21 cellular contexts compared by ENCODE assay signal in the genomic region with DNA sequence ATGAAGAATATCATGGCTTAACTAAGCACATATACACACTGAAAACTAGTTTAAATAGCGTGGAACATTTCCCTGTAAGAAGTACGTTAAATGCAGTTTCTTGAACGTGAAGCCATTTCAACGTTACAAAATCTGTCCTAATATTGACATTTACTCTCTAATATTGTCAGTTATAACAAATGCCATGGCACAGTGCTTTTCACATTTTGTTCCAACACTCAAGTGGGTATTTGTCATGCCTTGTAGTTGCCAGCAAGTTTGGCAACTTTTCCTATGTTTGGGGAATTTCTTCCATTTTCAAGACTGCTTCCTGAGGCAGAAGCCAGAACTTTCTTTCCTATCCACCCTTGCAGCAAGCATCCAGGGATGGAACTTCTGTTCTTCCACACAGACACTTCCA.
DNase-seq lines count a peak whose midpoint lies in the region; ATAC-seq, FAIRE-seq and TF ChIP-seq lines count a peak whose summit lies in the region.
"Had no signal": no experiment of that assay in that cellular context is flagged by ENCODE, and none has a peak within 500 bp of the region (broad histone marks: within the 10 kb centered on the region; RNA-seq: fewer than 3 reads in every experiment).

No MANE protein-coding gene starts in this region.

- H3K36me3 Mint-ChIP-seq in stimulated activated naive B cell treated with anti-CD40 and anti-IgM and Interleukin-4, amounts not matched to agents 10 μg/mL and 1 μg/mL and 100 μg/mL, for 72 hours: peaks cover 9% of the 10 kb centered on the region in 2 donors

- no peaks in the 10 kb centered on the region for H3K36me3 ChIP-seq in BLaER1 treated with 17β-estradiol and CSF1 and Interleukin-3, amounts not matched to agents 10 nM and 100 nM
- H3K36me3 ChIP-seq in K562 (ENCODE audit: control insufficient read depth, insufficient read depth, low read length): no peaks in the 10 kb centered on the region
- H3K36me3 ChIP-seq in lower lobe of right lung: no peaks in the 10 kb centered on the region

- intact Hi-C loops in K562 (cut with micrococcal nuclease) (no loop called here), lower lobe of right lung (cut with DNase I) (no loop called here)

- no peak for TF ChIP-seq EP300 in K562 (IDR thresholded peaks at IDR 0.05; ENCODE audit: low read length)

- no peak overlapping the region for H3K4me3 Mint-ChIP-seq in stimulated activated naive B cell treated with anti-CD40 and anti-IgM and Interleukin-4, amounts not matched to agents 10 μg/mL and 1 μg/mL and 100 μg/mL, for 72 hours
- H3K4me3 Mint-ChIP-seq: B cell; CD4-positive, alpha-beta T cell; HFFc6 had no signal

- no peaks in the 10 kb centered on the region for H3K79me2 ChIP-seq in K562 (ENCODE audit: control insufficient read depth, insufficient read depth, low read length)

- in situ Hi-C loops in K562 (cut with MboI): no loop called here

- POLR2A ChIA-PET in K562 (lab: Yijun Ruan, JAX): no interaction called here

- H3K27ac Mint-ChIP-seq in stimulated activated naive B cell treated with anti-CD40 and anti-IgM and Interleukin-4, amounts not matched to agents 10 μg/mL and 1 μg/mL and 100 μg/mL, for 72 hours: no peak overlapping the region
- H3K27ac Mint-ChIP-seq: CD4-positive, alpha-beta T cell; HFFc6 had no signal

- H3K9me3 ChIP-seq in BLaER1 treated with 17β-estradiol and CSF1 and Interleukin-3, amounts not matched to agents 10 nM and 100 nM (replicated peaks in 1 of 11): peaks cover 0 to 15% (median 11%) of the 10 kb centered on the region in 11 experiments; a peak in 18 of 22 replicates
- no peaks in the 10 kb centered on the region; the same call in 1 of the 2 replicates for H3K9me3 ChIP-seq in K562 (replicated peaks; ENCODE audit: control insufficient read depth, insufficient read depth, low read depth, low read length)
- H3K9me3 ChIP-seq in lower lobe of right lung: no peaks in the 10 kb centered on the region
- H3K9me3 ChIP-seq: Caco-2 had no signal

- ATAC-seq in K562 (no peak), lower lobe of right lung (no peak), foreskin keratinocyte (no peak), HG03442 (IDR thresholded peaks at IDR 0.05; ENCODE audit: unreplicated experiment) (no peak)
- ATAC-seq in stimulated activated naive B cell treated with anti-CD40 and anti-IgM and Interleukin-4, amounts not matched to agents 10 μg/mL and 1 μg/mL and 100 μg/mL, for 72 hours (replicated peaks): no peak
- ATAC-seq: HCT116, HepG2 had no signal

- H3K27me3 ChIP-seq in BLaER1 treated with 17β-estradiol and CSF1 and Interleukin-3, amounts not matched to agents 10 nM and 100 nM: no peaks in the 10 kb centered on the region
- peaks cover 0 to 17% of the 10 kb centered on the region in 2 experiments; a peak in 3 of 5 replicates for H3K27me3 ChIP-seq in K562 (ENCODE audit: control insufficient read depth in 2 of 2, insufficient read depth in 2 of 2, low read length in 2 of 2)
- no peaks in the 10 kb centered on the region for H3K27me3 ChIP-seq in lower lobe of right lung (ENCODE audit: low read depth)
- H3K27me3 ChIP-seq in foreskin keratinocyte: peaks cover 11% of the 10 kb centered on the region

- CTCF ChIA-PET in K562 (lab: Yijun Ruan, JAX; ENCODE audit: low intra/inter-chr PET ratio): interaction anchor here (0.5 kb wide), 1 partner anchor 323 kb away, joined by 3 read pairs; no protein-coding TSS in a partner anchor

- H3K27ac ChIP-seq in BLaER1 treated with 17β-estradiol and CSF1 and Interleukin-3, amounts not matched to agents 10 nM and 100 nM: no peak overlapping the region
- H3K27ac ChIP-seq in K562 (ENCODE audit: extremely low read depth, low read depth, low read length) (no peak overlapping the region), lower lobe of right lung (peak overlapping the region; percentile 65), foreskin keratinocyte (no peak overlapping the region)
- H3K27ac ChIP-seq: C4-2B had no signal

- peak overlapping the region; percentile 18; the same call in 1 of the 2 replicates for H2AFZ ChIP-seq in K562 (ENCODE audit: low read depth, low read length)

- FAIRE-seq in K562 (lab: Jason Lieb, UNC): no peak
- FAIRE-seq: D721Med, GM12892, GM18507, HepG2 had no signal

- no peaks in the 10 kb centered on the region for H4K20me1 ChIP-seq in BLaER1 treated with 17β-estradiol and CSF1 and Interleukin-3, amounts not matched to agents 10 nM and 100 nM
- no peaks in the 10 kb centered on the region for H4K20me1 ChIP-seq in K562 (replicated peaks; ENCODE audit: control insufficient read depth, insufficient read depth, low read length)

- H3K9me3 Mint-ChIP-seq in stimulated activated naive B cell treated with anti-CD40 and anti-IgM and Interleukin-4, amounts not matched to agents 10 μg/mL and 1 μg/mL and 100 μg/mL, for 72 hours: peaks cover 2 to 5% of the 10 kb centered on the region in 2 donors

- WGBS in K562 (ENCODE audit: insufficient coverage, low coverage, missing lambda C conversion rate): 5% methylated on average over 4 of the region's 4 CpGs

- no peak for TF ChIP-seq RAD21 in K562 (CRISPR knock-in tag; conservative IDR thresholded peaks at IDR 0.05 in 1 of 2, IDR thresholded peaks at IDR 0.05 in 1 of 2)

- H3K27me3 Mint-ChIP-seq in stimulated activated naive B cell treated with anti-CD40 and anti-IgM and Interleukin-4, amounts not matched to agents 10 μg/mL and 1 μg/mL and 100 μg/mL, for 72 hours: peaks cover 28 to 30% of the 10 kb centered on the region in 2 donors

- no peaks in the 10 kb centered on the region for H3K9me1 ChIP-seq in K562 (ENCODE audit: control insufficient read depth, insufficient read depth, low read length)

- H3K4me1 ChIP-seq in BLaER1 treated with 17β-estradiol and CSF1 and Interleukin-3, amounts not matched to agents 10 nM and 100 nM: peaks cover 19 to 35% (median 28%) of the 10 kb centered on the region in 10 experiments
- H3K4me1 ChIP-seq in K562 (replicated peaks in 1 of 2; ENCODE audit: control insufficient read depth in 2 of 2, insufficient read depth in 2 of 2, low read length in 2 of 2): peaks cover 14% of the 10 kb centered on the region in 2 experiments
- H3K4me1 ChIP-seq in lower lobe of right lung: peaks cover 31% of the 10 kb centered on the region
- H3K4me1 ChIP-seq in foreskin keratinocyte: no peaks in the 10 kb centered on the region

- peak overlapping the region in 8 of 11 experiments; percentile 24 to 56 (median 38); a peak in 14 of 22 replicates for H3K4me2 ChIP-seq in BLaER1 treated with 17β-estradiol and CSF1 and Interleukin-3, amounts not matched to agents 10 nM and 100 nM
- H3K4me2 ChIP-seq in K562 (ENCODE audit: insufficient read depth, low read length): no peak overlapping the region

- peaks cover 24 to 30% of the 10 kb centered on the region in 2 donors for H3K4me1 Mint-ChIP-seq in stimulated activated naive B cell treated with anti-CD40 and anti-IgM and Interleukin-4, amounts not matched to agents 10 μg/mL and 1 μg/mL and 100 μg/mL, for 72 hours

- TF ChIP-seq CTCF in K562 (IDR thresholded peaks at IDR 0.05 in 2 of 3, conservative IDR thresholded peaks at IDR 0.05 in 1 of 3; ENCODE audit: insufficient read depth in 2 of 3, low read depth in 1 of 3, low read length in 3 of 3) (no peak), lower lobe of right lung (IDR thresholded peaks at IDR 0.05) (no peak), foreskin keratinocyte (conservative IDR thresholded peaks at IDR 0.05) (no peak)

- no peak overlapping the region for H3K9ac ChIP-seq in BLaER1 treated with 17β-estradiol and CSF1 and Interleukin-3, amounts not matched to agents 10 nM and 100 nM
- H3K9ac ChIP-seq in K562 (ENCODE audit: insufficient read depth in 1 of 2, low read depth in 2 of 2, low read length in 2 of 2): no peak overlapping the region

- no peak for TF ChIP-seq POLR2A in K562 (conservative IDR thresholded peaks at IDR 0.05)

- DNase-seq in K562 (ENCODE audit: extremely low read depth in 1 of 4, low spot score in 3 of 4) (no peak), lower lobe of right lung (no peak), foreskin keratinocyte (no peak), RKO (ENCODE audit: low spot score) (no peak)
- no peak for DNase-seq in stimulated activated naive B cell treated with anti-CD40 and anti-IgM and Interleukin-4, amounts not matched to agents 10 μg/mL and 1 μg/mL and 100 μg/mL, for 72 hours
- DNase-seq: 8988T; Caco-2; CD4-positive, alpha-beta T cell; GDM1; GOT3; H7; HFFc6 had no signal

- no TSS peak for BruUV-seq in K562 (replicated peaks; lab: Mats Ljungman, UMichigan)

- H3K4me3 ChIP-seq in BLaER1 treated with 17β-estradiol and CSF1 and Interleukin-3, amounts not matched to agents 10 nM and 100 nM: no peak overlapping the region
- H3K4me3 ChIP-seq in K562 (no peak overlapping the region), lower lobe of right lung (no peak overlapping the region)
